Comparison of ENCODE assay signal across 8 cellular contexts in genomic region chr5:99060306-99061261, GRCh38.
DNase-seq lines count a peak whose midpoint lies in the region; ATAC-seq and TF ChIP-seq lines count a peak whose summit lies in the region.

No MANE protein-coding gene starts in this region.

- no peaks in the 10 kb centered on the region for H4K20me1 ChIP-seq in KMS-11 (ENCODE audit: insufficient read depth)

- H3K4me3 Mint-ChIP-seq in activated T-helper 2 cell treated with anti-CD3 and anti-CD28 coated beads, Interferon-gamma antibody, Interleukin-2, Interleukin-4, amounts not matched to agents 10 μg/mL and 5 μg/mL and 100 μg/mL, durations not matched to agents 14 hours and 24 hours and 36 hours (ENCODE audit: low read depth): no peak overlapping the region

- no peaks in the 10 kb centered on the region for H3K36me3 Mint-ChIP-seq in activated T-helper 2 cell treated with anti-CD3 and anti-CD28 coated beads, Interferon-gamma antibody, Interleukin-2, Interleukin-4, amounts not matched to agents 10 μg/mL and 5 μg/mL and 100 μg/mL, durations not matched to agents 14 hours and 24 hours and 36 hours (ENCODE audit: low read depth)

- no peaks in the 10 kb centered on the region for H3K36me3 ChIP-seq in KMS-11 (ENCODE audit: insufficient read depth)
- no peaks in the 10 kb centered on the region for H3K36me3 ChIP-seq in thoracic aorta

- peaks cover 9% of the 10 kb centered on the region for H3K4me1 Mint-ChIP-seq in activated T-helper 2 cell treated with anti-CD3 and anti-CD28 coated beads, Interferon-gamma antibody, Interleukin-2, Interleukin-4, amounts not matched to agents 10 μg/mL and 5 μg/mL and 100 μg/mL, durations not matched to agents 14 hours and 24 hours and 36 hours (ENCODE audit: low read depth)

- H3K4me2 ChIP-seq in KMS-11: peak overlapping the region; percentile 30; the same call in 1 of the 2 replicates

- peak; percentile 96 for TF ChIP-seq CTCF in KMS-11 (conservative IDR thresholded peaks at IDR 0.05; ENCODE audit: low read depth, low read length)
- peak; percentile 86 for TF ChIP-seq CTCF in foreskin fibroblast (IDR thresholded peaks at IDR 0.05; ENCODE audit: low read depth, low read length)
- peak in 1 of 3 donors; percentile 34 for TF ChIP-seq CTCF in omental fat pad (IDR thresholded peaks at IDR 0.05)
- TF ChIP-seq CTCF in thoracic aorta (IDR thresholded peaks at IDR 0.05): peak; percentile 82

- peaks cover 7% of the 10 kb centered on the region for H3K27me3 Mint-ChIP-seq in activated T-helper 2 cell treated with anti-CD3 and anti-CD28 coated beads, Interferon-gamma antibody, Interleukin-2, Interleukin-4, amounts not matched to agents 10 μg/mL and 5 μg/mL and 100 μg/mL, durations not matched to agents 14 hours and 24 hours and 36 hours (ENCODE audit: low read depth)

- H3K79me2 ChIP-seq in KMS-11 (ENCODE audit: insufficient read depth, low read depth): no peaks in the 10 kb centered on the region

- H3K27me3 ChIP-seq in KMS-11 (ENCODE audit: insufficient read depth, low read depth) (no peaks in the 10 kb centered on the region), thoracic aorta (replicated peaks; ENCODE audit: insufficient read depth) (no peaks in the 10 kb centered on the region)

- no peaks in the 10 kb centered on the region for H3K9me3 Mint-ChIP-seq in activated T-helper 2 cell treated with anti-CD3 and anti-CD28 coated beads, Interferon-gamma antibody, Interleukin-2, Interleukin-4, amounts not matched to agents 10 μg/mL and 5 μg/mL and 100 μg/mL, durations not matched to agents 14 hours and 24 hours and 36 hours

- H3K4me1 ChIP-seq in KMS-11 (ENCODE audit: low read depth, poor library complexity, severe bottlenecking) (no peaks in the 10 kb centered on the region), thoracic aorta (ENCODE audit: control insufficient read depth in 1 of 2, low read depth in 2 of 2) (peaks cover 0 to 4% of the 10 kb centered on the region in 2 donors)

- ATAC-seq in GM21515 (IDR thresholded peaks at IDR 0.05; ENCODE audit: unreplicated experiment) (peak; percentile 66), omental fat pad (ENCODE audit: low FRiP score) (no peak), thoracic aorta (ENCODE audit: insufficient number of reproducible peaks, low FRiP score, low read depth) (no peak)

- H3K4me3 ChIP-seq in KMS-11 (IDR thresholded peaks at IDR 0.05; ENCODE audit: insufficient read depth, low read depth, low read length) (no peak overlapping the region), foreskin fibroblast (ENCODE audit: low read depth in 1 of 2, low read length in 2 of 2) (peak overlapping the region; percentile 0 to 7), thoracic aorta (peak overlapping the region; percentile 28)

- DNase-seq in DMS153 (lab: John Stamatoyannopoulos, UW): peak; percentile 24
- peak; percentile 51 to 69 for DNase-seq in SHP77 (lab: John Stamatoyannopoulos, UW)
- DNase-seq in activated T-helper 2 cell treated with anti-CD3 and anti-CD28 coated beads, Interferon-gamma antibody, Interleukin-2, Interleukin-4, amounts not matched to agents 10 μg/mL and 5 μg/mL and 100 μg/mL, durations not matched to agents 14 hours and 24 hours and 36 hours (ENCODE audit: low spot score): peak; percentile 69
- peak; percentile 57 to 86 for DNase-seq in foreskin fibroblast
- DNase-seq in omental fat pad (ENCODE audit: low spot score): peak; percentile 91
- peak; percentile 33 for DNase-seq in thoracic aorta (ENCODE audit: low spot score)

- intact Hi-C loops in activated T-helper 2 cell treated with anti-CD3 and anti-CD28 coated beads, Interferon-gamma antibody, Interleukin-2, Interleukin-4, amounts not matched to agents 10 μg/mL and 5 μg/mL and 100 μg/mL, durations not matched to agents 14 hours and 24 hours and 36 hours (cut with micrococcal nuclease): loop anchor here (1.0 to 5.0 kb wide), 3 partner anchors 33 to 292 kb away; no protein-coding TSS in a partner anchor

- H3K9me3 ChIP-seq in thoracic aorta: no peaks in the 10 kb centered on the region

- peak overlapping the region; percentile 38 for H2AFZ ChIP-seq in KMS-11 (ENCODE audit: low read depth)

- H3K27ac ChIP-seq in KMS-11 (no peak overlapping the region), thoracic aorta (no peak overlapping the region)

- no peak overlapping the region for H3K9ac ChIP-seq in KMS-11

- no peak overlapping the region for H3K27ac Mint-ChIP-seq in activated T-helper 2 cell treated with anti-CD3 and anti-CD28 coated beads, Interferon-gamma antibody, Interleukin-2, Interleukin-4, amounts not matched to agents 10 μg/mL and 5 μg/mL and 100 μg/mL, durations not matched to agents 14 hours and 24 hours and 36 hours

Comparison
In these comparisons a context has a peak if more than half of its experiments do, and no peak if none do; other contexts are left out.
1. DNase-seq: peak in every context shown above with its lines; median percentile 91 in omental fat pad; 72 in foreskin fibroblast; 69 in activated T-helper 2 cell treated with anti-CD3 and anti-CD28 coated beads, Interferon-gamma antibody, Interleukin-2, Interleukin-4, amounts not matched to agents 10 μg/mL and 5 μg/mL and 100 μg/mL, durations not matched to agents 14 hours and 24 hours and 36 hours; 60 in SHP77; 33 in thoracic aorta; 24 in DMS153.